In the genomic region with DNA sequence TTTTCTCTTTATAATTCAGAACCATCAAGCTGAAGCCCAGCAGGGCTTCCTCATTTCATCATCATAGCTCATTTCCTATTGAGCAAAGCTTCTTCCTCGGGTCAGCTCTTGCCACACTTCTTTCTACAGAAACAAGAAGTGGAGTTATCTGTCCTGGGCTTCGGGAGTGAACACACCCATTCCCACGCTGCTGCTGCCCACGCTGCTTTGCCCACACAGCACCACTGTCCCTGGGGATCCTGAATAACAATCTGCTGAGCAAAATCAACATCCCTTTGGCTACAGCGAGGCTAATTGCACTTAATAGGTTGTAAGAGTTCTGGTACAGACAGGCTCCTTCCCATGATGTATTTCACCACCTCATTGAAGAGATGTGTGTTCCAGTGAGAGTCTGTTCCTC, we compare ENCODE assay signal across 8 cellular contexts. TPM values are rescaled to one million over a fixed set of nuclear protein-coding genes. Genes with fewer than 3 reads are reported as not detected.
DNase-seq lines count a peak whose midpoint lies in the region; ATAC-seq and TF ChIP-seq lines count a peak whose summit lies in the region.

No MANE protein-coding gene starts in this region.

- H2AFZ ChIP-seq in GM23338 = peak overlapping the region; percentile 97; the same call in 1 of the 2 replicates

- H3K4me1 ChIP-seq in GM23338 (ENCODE audit: insufficient read depth) = peaks cover 14% of the 10 kb centered on the region

- H3F3A ChIP-seq in GM23338 (replicated peaks; ENCODE audit: low read depth) = 0 out of 2 replicates have a peak, but pooled peaks cover 2% of the 10 kb centered on the region

- H3K27ac Mint-ChIP-seq in GM23338 = peak overlapping the region; percentile 63; the same call in 1 of the 2 replicates

- ATAC-seq in GM23338 = no peak
- no peak for ATAC-seq in GM21528 (IDR thresholded peaks at IDR 0.05; ENCODE audit: low FRiP score, unreplicated experiment)
- ATAC-seq in HG02938 (IDR thresholded peaks at IDR 0.05; ENCODE audit: unreplicated experiment) = no peak

- no peak overlapping the region for H3K27ac ChIP-seq in GM23338 (ENCODE audit: low read depth)

- TF ChIP-seq CTCF in GM23338 (conservative IDR thresholded peaks at IDR 0.05; ENCODE audit: low read depth in 2 of 2) = no peak

- H3K9me2 ChIP-seq in GM23338 (ENCODE audit: insufficient read depth) = no peaks in the 10 kb centered on the region

- H3K4me1 Mint-ChIP-seq in GM23338 = peaks cover 18% of the 10 kb centered on the region

- H3K27me3 ChIP-seq in GM23338 (ENCODE audit: insufficient read depth) = no peaks in the 10 kb centered on the region

- no peaks in the 10 kb centered on the region for H4K20me1 ChIP-seq in GM23338 (replicated peaks; ENCODE audit: insufficient read depth)

- intact Hi-C loops in posterior vena cava (cut with DNase I) = loop anchor here in 1 of 2 donors (5.0 kb wide), 1 partner anchor 76 kb away; no protein-coding TSS in a partner anchor

- no peak overlapping the region for H3K4me3 ChIP-seq in GM23338

- no peaks in the 10 kb centered on the region; the same call in 2 of the 3 replicates for H3K36me3 Mint-ChIP-seq in GM23338 (ENCODE audit: low read depth)

- peaks cover 7% of the 10 kb centered on the region; the same call in 2 of the 3 replicates for H3K9me3 Mint-ChIP-seq in GM23338

- no peak overlapping the region for H3K4me2 ChIP-seq in GM23338

- no peak for DNase-seq in GM23338 (ENCODE audit: low spot score)
- DNase-seq in NOMO-1 treated with dmso at 0.1 percent for 144 hours (lab: John Stamatoyannopoulos, UW; ENCODE audit: unreplicated experiment) = peak; percentile 94
- DNase-seq in fibroblast of peridontal ligament (ENCODE audit: extremely low read depth) = peak; percentile 80
- DNase-seq in posterior vena cava (ENCODE audit: low spot score) = peak; percentile 87
- DNase-seq in germinal center (ENCODE audit: low spot score) = no peak
- DNase-seq in epidermal melanocyte (ENCODE audit: insufficient read length, low spot score) = no peak

- no peak overlapping the region for H3K4me3 Mint-ChIP-seq in GM23338

- peaks cover 5% of the 10 kb centered on the region for H3K27me3 Mint-ChIP-seq in GM23338 (ENCODE audit: insufficient read depth, low read depth, poor library complexity)

- H3K79me2 ChIP-seq in GM23338 (replicated peaks; ENCODE audit: insufficient read depth) = no peaks in the 10 kb centered on the region

- no peaks in the 10 kb centered on the region for H3K36me3 ChIP-seq in GM23338 (ENCODE audit: insufficient read depth)

TF ChIP-seq in GM23338, 12 proteins besides CTCF, POLR2A, EP300 and RAD21 (continues in another document):
- TF ChIP-seq, protein P1, sequence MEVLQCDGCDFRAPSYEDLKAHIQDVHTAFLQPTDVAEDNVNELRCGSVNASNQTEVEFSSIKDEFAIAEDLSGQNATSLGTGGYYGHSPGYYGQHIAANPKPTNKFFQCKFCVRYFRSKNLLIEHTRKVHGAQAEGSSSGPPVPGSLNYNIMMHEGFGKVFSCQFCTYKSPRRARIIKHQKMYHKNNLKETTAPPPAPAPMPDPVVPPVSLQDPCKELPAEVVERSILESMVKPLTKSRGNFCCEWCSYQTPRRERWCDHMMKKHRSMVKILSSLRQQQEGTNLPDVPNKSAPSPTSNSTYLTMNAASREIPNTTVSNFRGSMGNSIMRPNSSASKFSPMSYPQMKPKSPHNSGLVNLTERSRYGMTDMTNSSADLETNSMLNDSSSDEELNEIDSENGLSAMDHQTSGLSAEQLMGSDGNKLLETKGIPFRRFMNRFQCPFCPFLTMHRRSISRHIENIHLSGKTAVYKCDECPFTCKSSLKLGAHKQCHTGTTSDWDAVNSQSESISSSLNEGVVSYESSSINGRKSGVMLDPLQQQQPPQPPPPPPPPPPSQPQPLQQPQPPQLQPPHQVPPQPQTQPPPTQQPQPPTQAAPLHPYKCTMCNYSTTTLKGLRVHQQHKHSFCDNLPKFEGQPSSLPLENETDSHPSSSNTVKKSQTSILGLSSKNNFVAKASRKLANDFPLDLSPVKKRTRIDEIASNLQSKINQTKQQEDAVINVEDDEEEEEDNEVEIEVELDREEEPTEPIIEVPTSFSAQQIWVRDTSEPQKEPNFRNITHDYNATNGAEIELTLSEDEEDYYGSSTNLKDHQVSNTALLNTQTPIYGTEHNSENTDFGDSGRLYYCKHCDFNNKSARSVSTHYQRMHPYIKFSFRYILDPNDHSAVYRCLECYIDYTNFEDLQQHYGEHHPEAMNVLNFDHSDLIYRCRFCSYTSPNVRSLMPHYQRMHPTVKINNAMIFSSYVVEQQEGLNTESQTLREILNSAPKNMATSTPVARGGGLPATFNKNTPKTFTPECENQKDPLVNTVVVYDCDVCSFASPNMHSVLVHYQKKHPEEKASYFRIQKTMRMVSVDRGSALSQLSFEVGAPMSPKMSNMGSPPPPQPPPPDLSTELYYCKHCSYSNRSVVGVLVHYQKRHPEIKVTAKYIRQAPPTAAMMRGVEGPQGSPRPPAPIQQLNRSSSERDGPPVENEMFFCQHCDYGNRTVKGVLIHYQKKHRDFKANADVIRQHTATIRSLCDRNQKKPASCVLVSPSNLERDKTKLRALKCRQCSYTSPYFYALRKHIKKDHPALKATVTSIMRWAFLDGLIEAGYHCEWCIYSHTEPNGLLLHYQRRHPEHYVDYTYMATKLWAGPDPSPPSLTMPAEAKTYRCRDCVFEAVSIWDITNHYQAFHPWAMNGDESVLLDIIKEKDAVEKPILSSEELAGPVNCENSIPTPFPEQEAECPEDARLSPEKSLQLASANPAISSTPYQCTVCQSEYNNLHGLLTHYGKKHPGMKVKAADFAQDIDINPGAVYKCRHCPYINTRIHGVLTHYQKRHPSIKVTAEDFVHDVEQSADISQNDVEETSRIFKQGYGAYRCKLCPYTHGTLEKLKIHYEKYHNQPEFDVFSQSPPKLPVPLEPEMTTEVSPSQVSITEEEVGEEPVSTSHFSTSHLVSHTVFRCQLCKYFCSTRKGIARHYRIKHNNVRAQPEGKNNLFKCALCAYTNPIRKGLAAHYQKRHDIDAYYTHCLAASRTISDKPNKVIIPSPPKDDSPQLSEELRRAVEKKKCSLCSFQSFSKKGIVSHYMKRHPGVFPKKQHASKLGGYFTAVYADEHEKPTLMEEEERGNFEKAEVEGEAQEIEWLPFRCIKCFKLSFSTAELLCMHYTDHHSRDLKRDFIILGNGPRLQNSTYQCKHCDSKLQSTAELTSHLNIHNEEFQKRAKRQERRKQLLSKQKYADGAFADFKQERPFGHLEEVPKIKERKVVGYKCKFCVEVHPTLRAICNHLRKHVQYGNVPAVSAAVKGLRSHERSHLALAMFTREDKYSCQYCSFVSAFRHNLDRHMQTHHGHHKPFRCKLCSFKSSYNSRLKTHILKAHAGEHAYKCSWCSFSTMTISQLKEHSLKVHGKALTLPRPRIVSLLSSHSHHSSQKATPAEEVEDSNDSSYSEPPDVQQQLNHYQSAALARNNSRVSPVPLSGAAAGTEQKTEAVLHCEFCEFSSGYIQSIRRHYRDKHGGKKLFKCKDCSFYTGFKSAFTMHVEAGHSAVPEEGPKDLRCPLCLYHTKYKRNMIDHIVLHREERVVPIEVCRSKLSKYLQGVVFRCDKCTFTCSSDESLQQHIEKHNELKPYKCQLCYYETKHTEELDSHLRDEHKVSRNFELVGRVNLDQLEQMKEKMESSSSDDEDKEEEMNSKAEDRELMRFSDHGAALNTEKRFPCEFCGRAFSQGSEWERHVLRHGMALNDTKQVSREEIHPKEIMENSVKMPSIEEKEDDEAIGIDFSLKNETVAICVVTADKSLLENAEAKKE (CRISPR knock-in tag; IDR thresholded peaks at IDR 0.05) = no peak
- TF ChIP-seq EZH2 (IDR thresholded peaks at IDR 0.05; ENCODE audit: low read depth, unreplicated experiment) = no peak
- TF ChIP-seq, protein P2, sequence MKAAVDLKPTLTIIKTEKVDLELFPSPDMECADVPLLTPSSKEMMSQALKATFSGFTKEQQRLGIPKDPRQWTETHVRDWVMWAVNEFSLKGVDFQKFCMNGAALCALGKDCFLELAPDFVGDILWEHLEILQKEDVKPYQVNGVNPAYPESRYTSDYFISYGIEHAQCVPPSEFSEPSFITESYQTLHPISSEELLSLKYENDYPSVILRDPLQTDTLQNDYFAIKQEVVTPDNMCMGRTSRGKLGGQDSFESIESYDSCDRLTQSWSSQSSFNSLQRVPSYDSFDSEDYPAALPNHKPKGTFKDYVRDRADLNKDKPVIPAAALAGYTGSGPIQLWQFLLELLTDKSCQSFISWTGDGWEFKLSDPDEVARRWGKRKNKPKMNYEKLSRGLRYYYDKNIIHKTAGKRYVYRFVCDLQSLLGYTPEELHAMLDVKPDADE (IDR thresholded peaks at IDR 0.05) = no peak
- no peak for TF ChIP-seq NANOG (IDR thresholded peaks at IDR 0.05; ENCODE audit: borderline replicate concordance)
- no peak for TF ChIP-seq STAT1 (IDR thresholded peaks at IDR 0.05; ENCODE audit: unreplicated experiment)
- TF ChIP-seq EZH2phosphoT487 (IDR thresholded peaks at IDR 0.05; ENCODE audit: unreplicated experiment) = no peak

RNA-seq across cellular contexts. Expression of a gene that starts 23.7 kb away (rescaled TPM):
- 1.6 and 2.3 TPM in 2 replicates for total RNA-seq in GM23338 (2014; rRNA removed; shearing (Covaris generic))
- polyA plus RNA-seq in GM23338 (2016; fragmentation: Nextera tagmentation; extraction: Ambion mirVana) = 1.8 and 2.5 TPM in 2 replicates
- 1 to 10 TPM in 1 of 2 donors, under 1 TPM in 1; 0.69 to 1.3 TPM for total RNA-seq in posterior vena cava

RNA-seq across cellular contexts. Expression of a gene that starts 23.8 kb away (rescaled TPM):
- total RNA-seq in GM23338 (2014; rRNA removed; shearing (Covaris generic)) = 14.5 and 24.4 TPM in 2 replicates
- 13.0 and 13.4 TPM in 2 replicates for polyA plus RNA-seq in GM23338 (2016; fragmentation: Nextera tagmentation; extraction: Ambion mirVana)
- 10 to 100 TPM; 23.9 to 24.1 TPM for total RNA-seq in posterior vena cava

RNA-seq across cellular contexts. Expression of a gene that starts 48.9 kb away (rescaled TPM):
- total RNA-seq in GM23338 (2014; rRNA removed; shearing (Covaris generic)) = 5.9 and 8.5 TPM in 2 replicates
- polyA plus RNA-seq in GM23338 (2016; fragmentation: Nextera tagmentation; extraction: Ambion mirVana) = 1.2 and 2.3 TPM in 2 replicates
- 10 to 100 TPM in 1 of 2 donors, 1 to 10 TPM in 1; 8.0 to 10.6 TPM for total RNA-seq in posterior vena cava

RNA-seq across cellular contexts. Expression of a gene that starts 51.3 kb away (rescaled TPM):
- 49.4 and 56.0 TPM in 2 replicates for total RNA-seq in GM23338 (2014; rRNA removed; shearing (Covaris generic))
- polyA plus RNA-seq in GM23338 (2016; fragmentation: Nextera tagmentation; extraction: Ambion mirVana) = 24.3 and 25.5 TPM in 2 replicates
- total RNA-seq in posterior vena cava = 10 to 100 TPM; 39.7 to 57.9 TPM

Comparison
In these comparisons a context has a peak if more than half of its experiments do, and no peak if none do; other contexts are left out.
1. DNase-seq: peak in NOMO-1 treated with dmso at 0.1 percent for 144 hours (single experiment), fibroblast of peridontal ligament (single experiment) and posterior vena cava (single experiment); none in GM23338 (single experiment), germinal center (single experiment) and epidermal melanocyte (single experiment).